ENCODE assay signal across 24 cellular contexts in the genomic region with DNA sequence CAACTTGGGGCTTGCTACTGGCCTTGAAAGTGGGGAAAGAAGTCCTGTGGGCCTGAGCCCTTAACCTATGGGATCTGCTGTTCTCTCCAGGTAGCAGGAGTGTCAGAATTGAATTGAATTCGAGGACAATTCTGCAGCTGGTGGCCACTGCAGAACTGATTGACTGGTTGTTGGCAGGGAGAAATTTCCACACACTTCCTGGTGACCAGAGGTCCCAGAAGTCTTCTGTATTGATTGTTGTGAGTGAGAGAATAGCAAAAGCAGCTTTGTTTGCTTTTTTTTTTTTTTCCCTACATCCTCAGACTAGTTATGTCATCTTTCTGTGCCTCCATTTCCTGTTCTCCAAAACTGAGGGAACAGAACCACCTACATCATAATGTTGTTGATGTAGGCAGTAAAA.
"Had no signal": no experiment of that assay in that cellular context is flagged by ENCODE, and none has a peak within 500 bp of the region (broad histone marks: within the 10 kb centered on the region; RNA-seq: fewer than 3 reads in every experiment).

No MANE protein-coding gene starts in this region.

- H3K4me3 ChIP-seq: coronary artery, lower lobe of right lung, psoas muscle, sigmoid colon, testis, tibial artery, upper lobe of left lung, uterus had no signal

- H3K27me3 ChIP-seq: neutrophil, sigmoid colon, testis, tibial artery, upper lobe of left lung, uterus had no signal

- H3K36me3 ChIP-seq: lower lobe of right lung, neutrophil, sigmoid colon, tibial artery, upper lobe of left lung, uterus had no signal

- FAIRE-seq: endometrium, frontal cortex, keratinocyte had no signal

- DNase-seq: effector memory CD8-positive, alpha-beta T cell; erythroblast; hypothalamus; immature natural killer cell; left ventricle myocardium superior; lower lobe of right lung; natural killer cell; psoas muscle; right cardiac atrium; sigmoid colon; stimulated activated CD4-positive, alpha-beta T cell treated with anti-CD3 and anti-CD28 coated beads, Interleukin-2, amount 100 ng/mL, for 24 hours; stimulated activated CD4-positive, alpha-beta T cell treated with anti-CD3 and anti-CD28 coated beads, Interleukin-4, amount 100 ng/mL, for 24 hours; stimulated activated naive CD8-positive, alpha-beta T cell treated with anti-CD3 and anti-CD28 coated beads, Interleukin-15, Interleukin-2, amounts not matched to agents 100 U/mL and 50 U/mL, for 24 hours; substantia nigra; testis; tibial artery; upper lobe of left lung; uterus had no signal

- H3K9me3 ChIP-seq: lower lobe of right lung, neutrophil, psoas muscle, sigmoid colon, testis, tibial artery, upper lobe of left lung, uterus had no signal

- ATAC-seq: effector memory CD8-positive, alpha-beta T cell; left ventricle myocardium superior; lower lobe of right lung; natural killer cell; psoas muscle; right cardiac atrium; stimulated activated effector memory CD8-positive, alpha-beta T cell treated with anti-CD3 and anti-CD28 coated beads, Interleukin-12 subunit alpha, Interleukin-12 subunit beta, amount 100 ng/mL, for 72 hours; stimulated activated naive CD8-positive, alpha-beta T cell treated with anti-CD3 and anti-CD28 coated beads, Interleukin-15, Interleukin-2, amounts not matched to agents 100 U/mL and 50 U/mL, for 24 hours had no signal

- H3K4me1 Mint-ChIP-seq: immature natural killer cell; natural killer cell; stimulated activated effector memory CD8-positive, alpha-beta T cell treated with anti-CD3 and anti-CD28 coated beads, Interleukin-12 subunit alpha, Interleukin-12 subunit beta, amount 100 ng/mL, for 72 hours had no signal

- H3K9me3 Mint-ChIP-seq: effector memory CD8-positive, alpha-beta T cell; stimulated activated effector memory CD8-positive, alpha-beta T cell treated with anti-CD3 and anti-CD28 coated beads, Interleukin-12 subunit alpha, Interleukin-12 subunit beta, amount 100 ng/mL, for 72 hours had no signal

- H3K4me1 ChIP-seq: lower lobe of right lung, psoas muscle, sigmoid colon, testis, tibial artery, upper lobe of left lung, uterus had no signal

- H3K27ac ChIP-seq: coronary artery, lower lobe of right lung, neutrophil, psoas muscle, sigmoid colon, testis, tibial artery, upper lobe of left lung, uterus had no signal

- H3K36me3 Mint-ChIP-seq: immature natural killer cell; natural killer cell; stimulated activated effector memory CD8-positive, alpha-beta T cell treated with anti-CD3 and anti-CD28 coated beads, Interleukin-12 subunit alpha, Interleukin-12 subunit beta, amount 100 ng/mL, for 72 hours had no signal

- H3K27ac Mint-ChIP-seq: effector memory CD8-positive, alpha-beta T cell; immature natural killer cell; natural killer cell; stimulated activated effector memory CD8-positive, alpha-beta T cell treated with anti-CD3 and anti-CD28 coated beads, Interleukin-12 subunit alpha, Interleukin-12 subunit beta, amount 100 ng/mL, for 72 hours had no signal

- H3K4me3 Mint-ChIP-seq: effector memory CD8-positive, alpha-beta T cell; immature natural killer cell; natural killer cell; stimulated activated effector memory CD8-positive, alpha-beta T cell treated with anti-CD3 and anti-CD28 coated beads, Interleukin-12 subunit alpha, Interleukin-12 subunit beta, amount 100 ng/mL, for 72 hours had no signal
